Comparison of ENCODE assay signal across 24 cellular contexts in genomic region chr3:190005343-190006113, GRCh38.
"Had no signal": no experiment of that assay in that cellular context is flagged by ENCODE, and none has a peak within 500 bp of the region (broad histone marks: within the 10 kb centered on the region; RNA-seq: fewer than 3 reads in every experiment).

No MANE protein-coding gene starts in this region.

- H3K27ac Mint-ChIP-seq: activated B cell treated with CpG ODN at 0.5 μM for 24 hours; activated CD8-positive, alpha-beta T cell treated with anti-CD3 and anti-CD28 coated beads for 36 hours; activated naive CD4-positive, alpha-beta T cell treated with anti-CD3 and anti-CD28 coated beads for 36 hours; activated T-helper 17 cell treated with anti-CD3 and anti-CD28 coated beads, Interleukin-2, amount 50 U/mL, for 72 hours; memory B cell; stimulated activated memory B cell treated with anti-CD40 and anti-IgM and Interleukin-4, amounts not matched to agents 10 μg/mL and 1 μg/mL and 100 μg/mL, for 72 hours had no signal

- H3K27me3 ChIP-seq: body of pancreas, spleen, testis, upper lobe of left lung had no signal

- ATAC-seq: activated CD8-positive, alpha-beta T cell treated with anti-CD3 and anti-CD28 coated beads for 36 hours; activated T-helper 17 cell treated with anti-CD3 and anti-CD28 coated beads, Interleukin-2, amount 50 U/mL, for 72 hours; body of pancreas; left ventricle myocardium superior; stimulated activated memory B cell treated with anti-CD40 and anti-IgM and Interleukin-4, amounts not matched to agents 10 μg/mL and 1 μg/mL and 100 μg/mL, for 72 hours had no signal

- H3K4me3 ChIP-seq: body of pancreas, coronary artery, spleen, testis, upper lobe of left lung had no signal

- H3K4me3 Mint-ChIP-seq: activated B cell treated with CpG ODN at 0.5 μM for 24 hours; activated CD8-positive, alpha-beta T cell treated with anti-CD3 and anti-CD28 coated beads for 36 hours; activated naive CD4-positive, alpha-beta T cell treated with anti-CD3 and anti-CD28 coated beads for 36 hours; activated T-helper 17 cell treated with anti-CD3 and anti-CD28 coated beads, Interleukin-2, amount 50 U/mL, for 72 hours; memory B cell; stimulated activated memory B cell treated with anti-CD40 and anti-IgM and Interleukin-4, amounts not matched to agents 10 μg/mL and 1 μg/mL and 100 μg/mL, for 72 hours had no signal

- H3K36me3 ChIP-seq: spleen, upper lobe of left lung had no signal

- H3K4me1 Mint-ChIP-seq: activated B cell treated with CpG ODN at 0.5 μM for 24 hours; activated T-helper 17 cell treated with anti-CD3 and anti-CD28 coated beads, Interleukin-2, amount 50 U/mL, for 72 hours; memory B cell; stimulated activated memory B cell treated with anti-CD40 and anti-IgM and Interleukin-4, amounts not matched to agents 10 μg/mL and 1 μg/mL and 100 μg/mL, for 72 hours had no signal

- H3K4me1 ChIP-seq: body of pancreas, testis had no signal

- H3K36me3 Mint-ChIP-seq: memory B cell; stimulated activated memory B cell treated with anti-CD40 and anti-IgM and Interleukin-4, amounts not matched to agents 10 μg/mL and 1 μg/mL and 100 μg/mL, for 72 hours had no signal

- H3K27ac ChIP-seq: body of pancreas, coronary artery, testis had no signal

- H3K9me3 ChIP-seq: body of pancreas, spleen, testis, upper lobe of left lung had no signal

- H3K9me3 Mint-ChIP-seq: activated B cell treated with CpG ODN at 0.5 μM for 24 hours; activated CD8-positive, alpha-beta T cell treated with anti-CD3 and anti-CD28 coated beads for 36 hours; activated naive CD4-positive, alpha-beta T cell treated with anti-CD3 and anti-CD28 coated beads for 36 hours; activated T-helper 17 cell treated with anti-CD3 and anti-CD28 coated beads, Interleukin-2, amount 50 U/mL, for 72 hours; memory B cell; stimulated activated memory B cell treated with anti-CD40 and anti-IgM and Interleukin-4, amounts not matched to agents 10 μg/mL and 1 μg/mL and 100 μg/mL, for 72 hours had no signal

- DNase-seq: activated B cell treated with CpG ODN at 0.5 μM for 24 hours; activated CD4-positive, alpha-beta T cell treated with anti-CD3 and anti-CD28 coated beads for 4 hours; activated CD8-positive, alpha-beta T cell treated with anti-CD3 and anti-CD28 coated beads for 36 hours; activated naive CD4-positive, alpha-beta T cell treated with anti-CD3 and anti-CD28 coated beads for 36 hours; activated T-cell treated with anti-CD3 and anti-CD28 coated beads, Interleukin-2, amount 50 U/mL, for 1 hour; body of pancreas; central memory CD4-positive, alpha-beta T cell; erythroblast; foreskin melanocyte; glutamatergic neuron; hypothalamus; kidney; left ventricle myocardium superior; occipital lobe; retina; spleen; stimulated activated CD4-positive, alpha-beta T cell treated with anti-CD3 and anti-CD28 coated beads, Interleukin-4, amount 100 ng/mL, for 4 hours; SW 1271; testis; upper lobe of left lung had no signal

- H3K27me3 Mint-ChIP-seq: activated B cell treated with CpG ODN at 0.5 μM for 24 hours; memory B cell; stimulated activated memory B cell treated with anti-CD40 and anti-IgM and Interleukin-4, amounts not matched to agents 10 μg/mL and 1 μg/mL and 100 μg/mL, for 72 hours had no signal
